ENCODE assay signal across 8 cellular contexts in genomic region chr12:132051718-132052117, GRCh38.
DNase-seq lines count a peak whose midpoint lies in the region; TF ChIP-seq lines count a peak whose summit lies in the region.
"Not testable (repeated sequence)": the region's sequence is repeated elsewhere in the genome, so short reads cannot be mapped to it uniquely, and the experiment has no call there.

No MANE protein-coding gene starts in this region.

- H3K4me1 Mint-ChIP-seq in Calu3 (ENCODE audit: low read depth, unreplicated experiment); type B pancreatic cell (ENCODE audit: unreplicated experiment): not testable (repeated sequence)

- H3K9me3 Mint-ChIP-seq in Calu3 (ENCODE audit: low read depth, unreplicated experiment); type B pancreatic cell: not testable (repeated sequence)

- H3K4me3 ChIP-seq in NB4 (ENCODE audit: low read depth, low read length); astrocyte of the cerebellum (ENCODE audit: low read depth, low read length): not testable (repeated sequence)

- H3K36me3 Mint-ChIP-seq in Calu3 (ENCODE audit: insufficient read depth, unreplicated experiment), result peaks cover 45% of the 10 kb centered on the region
- peaks cover 37% of the 10 kb centered on the region for H3K36me3 Mint-ChIP-seq in type B pancreatic cell

- intact Hi-C loops in Calu3 (cut with micrococcal nuclease; ENCODE audit: unreplicated experiment), result not testable (repeated sequence)

- CTCF ChIA-PET in Calu3 (lab: Charles Lee), result not testable (repeated sequence)

- BruUV-seq in Calu3 (replicated peaks; lab: Mats Ljungman, UMichigan), result not testable (repeated sequence)

- TF ChIP-seq CTCF in Calu3 (IDR thresholded peaks at IDR 0.05; ENCODE audit: unreplicated experiment) (peak; percentile 39), NB4 (IDR thresholded peaks at IDR 0.05; ENCODE audit: low read depth, low read length) (peak; percentile 56), astrocyte of the cerebellum (IDR thresholded peaks at IDR 0.05; ENCODE audit: low read depth, low read length, missing control alignments) (peak; percentile 39), type B pancreatic cell (conservative IDR thresholded peaks at IDR 0.05) (peak; percentile 63)

- in situ Hi-C loops in astrocyte of the cerebellum (cut with HindIII; ENCODE audit: low sequenced_read_pairs), result not testable (repeated sequence)

- not testable (repeated sequence) for TF ChIP-seq POLR2A in NB4 (IDR thresholded peaks at IDR 0.05; ENCODE audit: extremely low read depth, insufficient read length)

- not testable (repeated sequence) for H3K27ac Mint-ChIP-seq in Calu3 (ENCODE audit: unreplicated experiment); type B pancreatic cell

- DNase-seq in Calu3 (peak; percentile 50), H4 (ENCODE audit: low spot score) (peak; percentile 23), NB4 (ENCODE audit: low read depth) (peak; percentile 48), RPMI7951 (ENCODE audit: low read depth) (peak; percentile 34), fibroblast of gingiva (ENCODE audit: low read depth) (peak; percentile 12), left kidney (ENCODE audit: low read depth, low spot score) (peak; percentile 51)
- DNase-seq in astrocyte of the cerebellum (ENCODE audit: low read depth); type B pancreatic cell (ENCODE audit: extremely low spot score, unreplicated experiment): not testable (repeated sequence)

- not testable (repeated sequence) for H3K27me3 Mint-ChIP-seq in Calu3 (ENCODE audit: unreplicated experiment); type B pancreatic cell

- not testable (repeated sequence) for H3K4me3 Mint-ChIP-seq in Calu3 (ENCODE audit: low read depth, unreplicated experiment); type B pancreatic cell
